Comparison of ENCODE assay signal across 24 cellular contexts in genomic region chr1:119651133-119651532, GRCh38. TPM values are rescaled to one million over a fixed set of nuclear protein-coding genes. Genes with fewer than 3 reads are reported as not detected.
"Had no signal": no experiment of that assay in that cellular context is flagged by ENCODE, and none has a peak within 500 bp of the region (broad histone marks: within the 10 kb centered on the region; RNA-seq: fewer than 3 reads in every experiment).

No MANE protein-coding gene starts in this region.

- H3K36me3 Mint-ChIP-seq: activated naive CD8-positive, alpha-beta T cell treated with anti-CD3 and anti-CD28 coated beads, Interleukin-2, amount 10 ng/mL, durations not matched to agents 7 days and 5 days had no signal

- ATAC-seq: activated CD4-positive, alpha-beta T cell treated with anti-CD3 and anti-CD28 coated beads for 36 hours; activated T-helper 17 cell treated with anti-CD3 and anti-CD28 coated beads, Interleukin-2, amount 50 U/mL, for 72 hours had no signal

- H3K4me3 ChIP-seq: adrenal gland, MG63 had no signal

- H3K9me3 ChIP-seq: adrenal gland, MG63 had no signal

- H3K36me3 ChIP-seq: adrenal gland, MG63, WERI-Rb-1 had no signal

- H3K27ac Mint-ChIP-seq: activated CD4-positive, alpha-beta memory T cell treated with anti-CD3 and anti-CD28 coated beads, Interleukin-2, amount 10 ng/mL, durations not matched to agents 7 days and 5 days; activated CD4-positive, alpha-beta T cell treated with anti-CD3 and anti-CD28 coated beads for 36 hours; activated naive CD4-positive, alpha-beta T cell treated with anti-CD3 and anti-CD28 coated beads for 36 hours; activated naive CD8-positive, alpha-beta T cell treated with anti-CD3 and anti-CD28 coated beads, Interleukin-2, amount 10 ng/mL, durations not matched to agents 7 days and 5 days; activated T-helper 17 cell treated with anti-CD3 and anti-CD28 coated beads, Interleukin-2, amount 50 U/mL, for 72 hours had no signal

- H3K27me3 ChIP-seq: adrenal gland had no signal

- DNase-seq: activated CD4-positive, alpha-beta memory T cell treated with anti-CD3 and anti-CD28 coated beads, Interleukin-2, amount 10 ng/mL, durations not matched to agents 7 days and 5 days; activated CD4-positive, alpha-beta T cell treated with anti-CD3 and anti-CD28 coated beads for 36 hours; activated CD4-positive, alpha-beta T cell treated with anti-CD3 and anti-CD28 coated beads, Interleukin-2, amount 50 U/mL, for 1 hour; activated gamma-delta T cell; activated naive CD4-positive, alpha-beta T cell treated with anti-CD3 and anti-CD28 coated beads for 36 hours; activated naive CD8-positive, alpha-beta T cell treated with anti-CD3 and anti-CD28 coated beads, Interleukin-2, amount 10 ng/mL, durations not matched to agents 7 days and 5 days; activated T-cell treated with anti-CD3 and anti-CD28 coated beads for 4 hours; activated T-cell treated with anti-CD3 and anti-CD28 coated beads, Interleukin-2, amount 50 U/mL, for 48 hours; adrenal gland; MG63; MV-4-11; NCI-H1092 treated with DMSO at 0.1 percent for 48 hours; NCI-H1417 treated with DMSO at 0.1 percent for 48 hours; NCI-H1694; NCI-H2029; NCI-H2107; NCI-H345; NCI-H510A; NCI-H82; SIG-M5; T-helper 1 cell; WERI-Rb-1 had no signal

- H3K4me1 Mint-ChIP-seq: activated T-helper 17 cell treated with anti-CD3 and anti-CD28 coated beads, Interleukin-2, amount 50 U/mL, for 72 hours had no signal

- H3K4me3 Mint-ChIP-seq: activated CD4-positive, alpha-beta memory T cell treated with anti-CD3 and anti-CD28 coated beads, Interleukin-2, amount 10 ng/mL, durations not matched to agents 7 days and 5 days; activated CD4-positive, alpha-beta T cell treated with anti-CD3 and anti-CD28 coated beads for 36 hours; activated naive CD4-positive, alpha-beta T cell treated with anti-CD3 and anti-CD28 coated beads for 36 hours; activated naive CD8-positive, alpha-beta T cell treated with anti-CD3 and anti-CD28 coated beads, Interleukin-2, amount 10 ng/mL, durations not matched to agents 7 days and 5 days; activated T-helper 17 cell treated with anti-CD3 and anti-CD28 coated beads, Interleukin-2, amount 50 U/mL, for 72 hours had no signal

- H3K9me3 Mint-ChIP-seq: activated CD4-positive, alpha-beta memory T cell treated with anti-CD3 and anti-CD28 coated beads, Interleukin-2, amount 10 ng/mL, durations not matched to agents 7 days and 5 days; activated naive CD4-positive, alpha-beta T cell treated with anti-CD3 and anti-CD28 coated beads for 36 hours; activated naive CD8-positive, alpha-beta T cell treated with anti-CD3 and anti-CD28 coated beads, Interleukin-2, amount 10 ng/mL, durations not matched to agents 7 days and 5 days had no signal

RNA-seq across cellular contexts. Expression of gene ZNF697, which starts 3.1 kb away (rescaled TPM):
- total RNA-seq: OCI-LY7 had no signal
